In the genomic region with DNA sequence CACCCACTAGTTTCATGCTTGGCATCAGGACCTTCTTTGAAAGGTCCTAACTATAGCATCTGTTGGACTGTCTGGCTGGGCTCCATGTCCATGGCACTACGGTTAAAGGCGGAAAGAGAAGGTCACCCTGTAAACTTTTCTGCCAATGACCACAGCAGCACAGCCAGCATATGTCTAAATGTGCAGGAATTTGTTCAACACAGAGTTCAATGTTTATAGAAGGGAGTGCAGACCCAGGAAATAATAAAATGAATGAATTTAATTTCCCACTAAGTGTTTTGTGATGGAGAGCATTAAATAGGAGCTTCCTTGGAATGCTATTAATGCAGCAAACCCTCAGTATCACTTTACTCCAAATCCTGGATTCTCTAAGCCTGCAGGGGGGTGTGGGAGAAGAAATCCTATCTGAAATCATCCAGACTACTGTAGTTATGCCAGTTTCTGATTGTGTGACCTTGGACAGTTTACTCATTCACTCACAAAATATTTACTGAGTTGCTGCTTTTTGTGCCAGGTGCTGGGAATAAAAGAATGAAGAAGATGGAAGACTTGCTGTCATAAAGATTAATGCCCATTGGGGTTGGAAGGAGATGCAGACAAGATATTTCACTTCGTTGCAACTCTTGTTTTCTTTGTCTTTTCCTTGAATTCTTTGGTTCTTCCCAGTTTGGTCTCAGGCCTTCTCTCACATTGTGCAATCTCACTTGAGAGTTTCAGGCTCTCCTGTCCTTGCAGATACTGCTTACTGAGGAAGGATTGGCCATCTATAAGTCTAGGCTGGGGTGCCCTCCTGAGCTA, we compare ENCODE assay signal across 16 cellular contexts.
DNase-seq lines count a peak whose midpoint lies in the region; ATAC-seq and TF ChIP-seq lines count a peak whose summit lies in the region.
"Had no signal": no experiment of that assay in that cellular context is flagged by ENCODE, and none has a peak within 500 bp of the region (broad histone marks: within the 10 kb centered on the region; RNA-seq: fewer than 3 reads in every experiment).

No MANE protein-coding gene starts in this region.

- H3K27ac Mint-ChIP-seq in nephron (peak overlapping the region; percentile 28 to 65 (median 30)), T-cell (no peak overlapping the region)
- H3K27ac Mint-ChIP-seq: B cell; stimulated activated naive B cell treated with anti-CD40 and anti-IgM and Interleukin-4, amounts not matched to agents 10 μg/mL and 1 μg/mL and 100 μg/mL, for 72 hours had no signal

- H3K4me3 Mint-ChIP-seq in nephron: no peak overlapping the region
- no peak overlapping the region for H3K4me3 Mint-ChIP-seq in T-cell
- H3K4me3 Mint-ChIP-seq: B cell; stimulated activated naive B cell treated with anti-CD40 and anti-IgM and Interleukin-4, amounts not matched to agents 10 μg/mL and 1 μg/mL and 100 μg/mL, for 72 hours had no signal

- H3K27me3 Mint-ChIP-seq in nephron (ENCODE audit: low read depth) (peaks cover 3% of the 10 kb centered on the region), T-cell (peaks cover 2 to 5% of the 10 kb centered on the region in 2 donors)
- H3K27me3 Mint-ChIP-seq: stimulated activated naive B cell treated with anti-CD40 and anti-IgM and Interleukin-4, amounts not matched to agents 10 μg/mL and 1 μg/mL and 100 μg/mL, for 72 hours had no signal

- CTCF ChIA-PET in BJ (lab: Yijun Ruan, JAX) (interaction anchor here (1.0 kb wide), 1 partner anchor 48 kb away, joined by 3 read pairs; no protein-coding TSS in a partner anchor), T-cell (lab: Charles Lee) (interaction anchor here in 1 of 2 donors (0.6 kb wide), 1 partner anchor 210 kb away, joined by 3 read pairs; no protein-coding TSS in a partner anchor)

- H3K4me3 ChIP-seq in BJ (ENCODE audit: low read depth, low read length) (no peak overlapping the region), MG63 (no peak overlapping the region)
- H3K4me3 ChIP-seq: mucosa of descending colon had no signal

- no peaks in the 10 kb centered on the region for H3K9me3 ChIP-seq in MG63
- H3K9me3 ChIP-seq: mucosa of descending colon had no signal

- H3K27me3 ChIP-seq in BJ (ENCODE audit: control insufficient read depth, insufficient read depth, low read length) (peaks cover 7% of the 10 kb centered on the region), MG63 (no peaks in the 10 kb centered on the region)

- ATAC-seq in T-cell (replicated peaks in 1 of 4): no peak
- ATAC-seq: mucosa of descending colon; Panc1; stimulated activated naive B cell treated with anti-CD40 and anti-IgM and Interleukin-4, amounts not matched to agents 10 μg/mL and 1 μg/mL and 100 μg/mL, for 72 hours had no signal

- H3K36me3 Mint-ChIP-seq in nephron (ENCODE audit: low read depth) (peaks cover 15% of the 10 kb centered on the region), T-cell (no peaks in the 10 kb centered on the region)
- H3K36me3 Mint-ChIP-seq: stimulated activated naive B cell treated with anti-CD40 and anti-IgM and Interleukin-4, amounts not matched to agents 10 μg/mL and 1 μg/mL and 100 μg/mL, for 72 hours had no signal

- DNase-seq in BJ (ENCODE audit: low read depth) (peak; percentile 90), MG63 (peak; percentile 87), fibroblast of gingiva (ENCODE audit: low read depth) (peak; percentile 81), T-cell (no peak), D341Med (ENCODE audit: low spot score) (no peak), SK-N-DZ (ENCODE audit: low spot score) (no peak), iPS-NIHi7 (ENCODE audit: extremely low spot score) (no peak)
- DNase-seq: activated CD4-positive, alpha-beta T cell treated with anti-CD3 and anti-CD28 coated beads, Interleukin-2, amount 50 U/mL, for 4 hours; mucosa of descending colon; NCI-H1105; NCI-H510A; stimulated activated CD4-positive, alpha-beta T cell treated with anti-CD3 and anti-CD28 coated beads, Interleukin-4, amount 100 ng/mL, for 4 hours; stimulated activated naive B cell treated with anti-CD40 and anti-IgM and Interleukin-4, amounts not matched to agents 10 μg/mL and 1 μg/mL and 100 μg/mL, for 72 hours had no signal

- H3K4me1 Mint-ChIP-seq in nephron: peaks cover 57% of the 10 kb centered on the region
- peaks cover 0 to 10% (median 0%) of the 10 kb centered on the region in 3 donors for H3K4me1 Mint-ChIP-seq in T-cell
- H3K4me1 Mint-ChIP-seq: B cell; stimulated activated naive B cell treated with anti-CD40 and anti-IgM and Interleukin-4, amounts not matched to agents 10 μg/mL and 1 μg/mL and 100 μg/mL, for 72 hours had no signal

- TF ChIP-seq CTCF in BJ (IDR thresholded peaks at IDR 0.05; ENCODE audit: insufficient read depth, low read depth, low read length) (no peak), nephron (IDR thresholded peaks at IDR 0.05; ENCODE audit: unreplicated experiment in 3 of 3) (no peak)

- no peaks in the 10 kb centered on the region for H3K9me3 Mint-ChIP-seq in nephron
- no peaks in the 10 kb centered on the region for H3K9me3 Mint-ChIP-seq in T-cell
- H3K9me3 Mint-ChIP-seq: stimulated activated naive B cell treated with anti-CD40 and anti-IgM and Interleukin-4, amounts not matched to agents 10 μg/mL and 1 μg/mL and 100 μg/mL, for 72 hours had no signal

- POLR2A ChIA-PET in BJ (lab: Charles Lee) (no interaction called here), T-cell (lab: Charles Lee) (no interaction called here)

- H3K36me3 ChIP-seq in BJ (ENCODE audit: control insufficient read depth, insufficient read depth, low read length) (no peaks in the 10 kb centered on the region), MG63 (no peaks in the 10 kb centered on the region)

Comparison
In these comparisons a context has a peak if more than half of its experiments do, and no peak if none do; other contexts are left out.
1. DNase-seq: peak in BJ (single experiment), MG63 (single experiment) and fibroblast of gingiva (single experiment); none in T-cell (0 of 34), D341Med (single experiment), SK-N-DZ (single experiment) and iPS-NIHi7 (single experiment).
2. H3K27ac Mint-ChIP-seq: peak in nephron (3 of 3); none in T-cell (0 of 2).